ENCODE assay signal across 8 cellular contexts in genomic region chr1:201450721-201451291, GRCh38. TPM values are rescaled to one million over a fixed set of nuclear protein-coding genes. Genes with fewer than 3 reads are reported as not detected.
DNase-seq lines count a peak whose midpoint lies in the region; ATAC-seq and TF ChIP-seq lines count a peak whose summit lies in the region.

No MANE protein-coding gene starts in this region.

- ATAC-seq in thoracic aorta (ENCODE audit: insufficient number of reproducible peaks, low FRiP score, low read depth) = no peak
- no peak for ATAC-seq in GM21515 (IDR thresholded peaks at IDR 0.05; ENCODE audit: unreplicated experiment)

- H3K27ac ChIP-seq in thoracic aorta = peak overlapping the region; percentile 64 to 66

- no peak overlapping the region for H3K4me3 ChIP-seq in astrocyte of the spinal cord (ENCODE audit: low read depth, low read length)
- no peak overlapping the region for H3K4me3 ChIP-seq in thoracic aorta

- H3K9me3 ChIP-seq in thoracic aorta = no peaks in the 10 kb centered on the region

- DNase-seq in NCI-H524 (lab: John Stamatoyannopoulos, UW) (peak; percentile 19 to 56), NCI-H524 treated with DMSO at 0.1 percent for 48 hours (lab: John Stamatoyannopoulos, UW) (no peak), astrocyte of the spinal cord (ENCODE audit: low read depth, low spot score) (peak; percentile 64), kidney glomerular epithelial cell (lab: John Stamatoyannopoulos, UW) (peak; percentile 63), thoracic aorta (ENCODE audit: low spot score) (no peak), RKO (ENCODE audit: low spot score) (no peak)
- no peak for DNase-seq in activated CD4-positive, CD25-positive, alpha-beta regulatory T cell treated with anti-CD3 and anti-CD28 coated beads, Interleukin-2, amount 50 U/mL, for 72 hours

- in situ Hi-C loops in astrocyte of the spinal cord (cut with HindIII; ENCODE audit: low sequenced_read_pairs) = no loop called here

- peaks cover 6 to 23% of the 10 kb centered on the region in 2 donors for H3K4me1 ChIP-seq in thoracic aorta (ENCODE audit: control insufficient read depth in 1 of 2, low read depth in 2 of 2)

- TF ChIP-seq CTCF in astrocyte of the spinal cord (IDR thresholded peaks at IDR 0.05; ENCODE audit: low read depth, low read length) (no peak), thoracic aorta (IDR thresholded peaks at IDR 0.05) (no peak)

- H3K36me3 ChIP-seq in thoracic aorta = no peaks in the 10 kb centered on the region

- H3K27me3 ChIP-seq in thoracic aorta (replicated peaks; ENCODE audit: insufficient read depth) = no peaks in the 10 kb centered on the region

RNA-seq across cellular contexts. Expression of gene PHLDA3, which starts 18.2 kb away (rescaled TPM):
- total RNA-seq in thoracic aorta = 100 to 1,000 TPM in 1 of 2 donors, 10 to 100 TPM in 1; 65.7 to 134 TPM

RNA-seq across cellular contexts. Expression of gene TNNI1, which starts 29.3 kb away (rescaled TPM):
- 1 to 10 TPM in 1 of 2 donors, not detected in 1; 1.2 TPM for total RNA-seq in thoracic aorta

RNA-seq across cellular contexts. Expression of gene LAD1, which starts 51.7 kb away (rescaled TPM):
- 10 to 100 TPM in 1 of 2 donors, under 1 TPM in 1; 0.41 to 11.1 TPM for total RNA-seq in thoracic aorta

RNA-seq across cellular contexts. Expression of gene CSRP1, which starts 56.1 kb away (rescaled TPM):
- 1,000 to 10,000 TPM; 2,051 to 3,060 TPM for total RNA-seq in thoracic aorta

Comparison
In these comparisons a context has a peak if more than half of its experiments do, and no peak if none do; other contexts are left out.
1. DNase-seq: peak in NCI-H524 (2 of 2), astrocyte of the spinal cord (single experiment) and kidney glomerular epithelial cell (single experiment); none in NCI-H524 treated with DMSO at 0.1 percent for 48 hours (single experiment), thoracic aorta (single experiment), RKO (single experiment) and activated CD4-positive, CD25-positive, alpha-beta regulatory T cell treated with anti-CD3 and anti-CD28 coated beads, Interleukin-2, amount 50 U/mL, for 72 hours (single experiment).